ENCODE assay signal across 8 cellular contexts in genomic region chr11:9573775-9574555, GRCh38. TPM values are rescaled to one million over a fixed set of nuclear protein-coding genes. Genes with fewer than 3 reads are reported as not detected.
DNase-seq lines count a peak whose midpoint lies in the region; ATAC-seq, FAIRE-seq and TF ChIP-seq lines count a peak whose summit lies in the region.

No MANE protein-coding gene starts in this region.

- peak overlapping the region; percentile 85; the same call in 1 of the 2 replicates for H4K8ac ChIP-seq in H1 (ENCODE audit: extremely low read depth, insufficient read depth, low read length)

- TF ChIP-seq CTCF in RWPE2 (IDR thresholded peaks at IDR 0.05; ENCODE audit: poor library complexity, severe bottlenecking) (no peak), H1 (IDR thresholded peaks at IDR 0.05; ENCODE audit: control extremely low read depth in 1 of 3, insufficient read depth in 1 of 3, low read depth in 1 of 3, low read length in 3 of 3) (no peak), natural killer cell (IDR thresholded peaks at IDR 0.05) (no peak)

- no peak for FAIRE-seq in H1 (lab: Jason Lieb, UNC)

- peak; percentile 81 for DNase-seq in activated CD4-positive, alpha-beta T cell treated with anti-CD3 and anti-CD28 coated beads, Interleukin-2, amount 10 ng/mL, durations not matched to agents 24 days and 14 days
- no peak for DNase-seq in activated CD4-positive, alpha-beta T cell treated with anti-CD3 and anti-CD28 coated beads, Interleukin-2, amount 50 U/mL, for 1 hour
- DNase-seq in RWPE2 (ENCODE audit: low spot score) (no peak), H1 (ENCODE audit: low read depth in 1 of 2, low spot score in 2 of 2) (no peak), natural killer cell (peak; percentile 27), HuH-7.5 (ENCODE audit: low spot score) (no peak), cerebellar nuclear complex (lab: John Stamatoyannopoulos, UW) (no peak)

- no peak overlapping the region for H2AK5ac ChIP-seq in H1 (ENCODE audit: low read depth, low read length)

- H4K5ac ChIP-seq in H1 (ENCODE audit: insufficient read length, low read depth, low read length), result peak overlapping the region; percentile 59

- H3K23ac ChIP-seq in H1 (ENCODE audit: insufficient read length), result no peak overlapping the region

- H4K20me1 ChIP-seq in H1 (replicated peaks in 1 of 2; ENCODE audit: control insufficient read depth in 1 of 2, insufficient read depth in 2 of 2, low read length in 2 of 2), result peaks cover 10 to 12% of the 10 kb centered on the region in 2 experiments

- H3K14ac ChIP-seq in H1 (ENCODE audit: insufficient read length), result no peak overlapping the region

- H3K27me3 ChIP-seq in RWPE2 (ENCODE audit: insufficient read depth, poor library complexity, severe bottlenecking) (no peaks in the 10 kb centered on the region), H1 (replicated peaks in 1 of 4; ENCODE audit: control insufficient read depth in 3 of 4, extremely low read depth in 1 of 4, insufficient read depth in 3 of 4, low read length in 3 of 4) (no peaks in the 10 kb centered on the region)

- CTCF ChIA-PET in H1 (lab: Charles Lee; ENCODE audit: partially characterized antibody), result interaction anchor here (0.7 to 1.9 kb wide), 4 partner anchors 39 to 175 kb away, joined by 3 to 5 read pairs (median 4); no protein-coding TSS in a partner anchor

- peak overlapping the region; percentile 68 to 98 (median 87) for H3K9ac ChIP-seq in H1 (replicated peaks in 1 of 4; ENCODE audit: extremely low read depth in 1 of 4, low read depth in 3 of 4, low read length in 3 of 4)

- peak overlapping the region; percentile 66 to 88; a peak in 3 of 4 replicates for H3K4me2 ChIP-seq in H1 (ENCODE audit: insufficient read depth in 1 of 2, low read depth in 2 of 2, low read length in 2 of 2)

- intact Hi-C loops in activated CD4-positive, alpha-beta T cell treated with anti-CD3 and anti-CD28 coated beads, Interleukin-2, amount 10 ng/mL, durations not matched to agents 24 days and 14 days (cut with micrococcal nuclease), result loop anchor here (1.0 to 10.0 kb wide), 11 partner anchors 8 to 889 kb away; partner anchors contain the start of genes ADM, DENND5A, IPO7 and RPL27A
- intact Hi-C loops in natural killer cell (cut with micrococcal nuclease), result loop anchor here (1.0 kb wide), 2 partner anchors 40 to 114 kb away; no protein-coding TSS in a partner anchor

- TF ChIP-seq EP300 in H1 (IDR thresholded peaks at IDR 0.05; ENCODE audit: borderline replicate concordance in 1 of 2, low read depth in 2 of 2, low read length in 2 of 2), result no peak; a peak in 1 of 3 replicates

- H3K36me3 Mint-ChIP-seq in activated CD4-positive, alpha-beta T cell treated with anti-CD3 and anti-CD28 coated beads, Interleukin-2, amount 10 ng/mL, durations not matched to agents 24 days and 14 days (ENCODE audit: low read depth), result peaks cover 32% of the 10 kb centered on the region
- no peaks in the 10 kb centered on the region for H3K36me3 Mint-ChIP-seq in natural killer cell

- H3K27ac ChIP-seq in RWPE2 (ENCODE audit: poor library complexity, severe bottlenecking) (peak overlapping the region; percentile 85), H1 (ENCODE audit: low read depth, low read length) (peak overlapping the region; percentile 90)

- no peak overlapping the region for H2BK20ac ChIP-seq in H1 (ENCODE audit: low read length)

- POLR2A ChIA-PET in H1 (lab: Charles Lee; ENCODE audit: partially characterized antibody), result interaction anchor here (0.6 to 4.2 kb wide), 29 partner anchors 9 to 778 kb away, joined by 3 to 30 read pairs (median 4); partner anchors contain the start of gene ZNF143

- H4K91ac ChIP-seq in H1 (replicated peaks; ENCODE audit: insufficient read length, low read length), result peak overlapping the region; percentile 87

- H3K9me3 Mint-ChIP-seq in activated CD4-positive, alpha-beta T cell treated with anti-CD3 and anti-CD28 coated beads, Interleukin-2, amount 10 ng/mL, durations not matched to agents 24 days and 14 days, result no peaks in the 10 kb centered on the region
- no peaks in the 10 kb centered on the region for H3K9me3 Mint-ChIP-seq in natural killer cell

- H3K4me1 Mint-ChIP-seq in activated CD4-positive, alpha-beta T cell treated with anti-CD3 and anti-CD28 coated beads, Interleukin-2, amount 10 ng/mL, durations not matched to agents 24 days and 14 days, result peaks cover 30% of the 10 kb centered on the region
- H3K4me1 Mint-ChIP-seq in natural killer cell, result peaks cover 29 to 38% of the 10 kb centered on the region in 2 donors

- peak overlapping the region; percentile 96 for H3K4me3 Mint-ChIP-seq in activated CD4-positive, alpha-beta T cell treated with anti-CD3 and anti-CD28 coated beads, Interleukin-2, amount 10 ng/mL, durations not matched to agents 24 days and 14 days
- H3K4me3 Mint-ChIP-seq in natural killer cell, result peak overlapping the region; percentile 82

- no peak overlapping the region for H2BK120ac ChIP-seq in H1 (replicated peaks; ENCODE audit: low read depth, low read length)

- H3K79me1 ChIP-seq in H1 (ENCODE audit: low read depth, low read length), result no peaks in the 10 kb centered on the region

- H3K36me3 ChIP-seq in RWPE2 (ENCODE audit: low read depth) (peaks cover 45% of the 10 kb centered on the region), H1 (ENCODE audit: control insufficient read depth in 2 of 4, insufficient read depth in 4 of 4, low read length in 3 of 4) (peaks cover 7 to 34% (median 24%) of the 10 kb centered on the region in 4 experiments)

- H3K23me2 ChIP-seq in H1 (ENCODE audit: low read depth, low read length), result peaks cover 6% of the 10 kb centered on the region

- peak overlapping the region; percentile 28 for H3K4ac ChIP-seq in H1 (replicated peaks; ENCODE audit: insufficient read length, low read depth, low read length)

- TF ChIP-seq RAD21 in H1 (IDR thresholded peaks at IDR 0.05 in 1 of 2, conservative IDR thresholded peaks at IDR 0.05 in 1 of 2; ENCODE audit: low read depth in 2 of 2, low read length in 2 of 2), result no peak

- H3K4me3 ChIP-seq in RWPE2 (ENCODE audit: severe bottlenecking) (peak overlapping the region; percentile 90), H1 (ENCODE audit: extremely low read depth in 1 of 4, insufficient read depth in 2 of 4, low read depth in 3 of 4, low read length in 4 of 4) (peak overlapping the region; percentile 80 to 93 (median 84))

- H2BK5ac ChIP-seq in H1 (ENCODE audit: low read depth, low read length), result peak overlapping the region; percentile 91

- peak overlapping the region; percentile 93 for H3K27ac Mint-ChIP-seq in activated CD4-positive, alpha-beta T cell treated with anti-CD3 and anti-CD28 coated beads, Interleukin-2, amount 10 ng/mL, durations not matched to agents 24 days and 14 days
- H3K27ac Mint-ChIP-seq in natural killer cell, result peak overlapping the region; percentile 85 to 90

- H3K4me1 ChIP-seq in RWPE2 (ENCODE audit: insufficient read depth, poor library complexity, severe bottlenecking) (peaks cover 35% of the 10 kb centered on the region), H1 (replicated peaks in 1 of 4; ENCODE audit: control insufficient read depth in 3 of 4, insufficient read depth in 4 of 4, low read length in 3 of 4) (peaks cover 4 to 10% (median 8%) of the 10 kb centered on the region in 4 experiments)

- H3K9me3 ChIP-seq in RWPE2 (ENCODE audit: severe bottlenecking) (no peaks in the 10 kb centered on the region), H1 (ENCODE audit: insufficient read depth in 2 of 2, low read depth in 1 of 2, low read length in 1 of 2) (no peaks in the 10 kb centered on the region)

- H3K56ac ChIP-seq in H1 (replicated peaks; ENCODE audit: insufficient read length, low read depth, low read length), result peak overlapping the region; percentile 65

- peak overlapping the region; percentile 64 for H3K18ac ChIP-seq in H1 (ENCODE audit: extremely low read depth, low read length)

- ATAC-seq in HG02588 (IDR thresholded peaks at IDR 0.05; ENCODE audit: unreplicated experiment) (peak; percentile 12), RWPE2 (ENCODE audit: low read depth) (no peak), natural killer cell (peak; percentile 29 to 43 (median 35))

- no peak overlapping the region for H2AFZ ChIP-seq in H1 (ENCODE audit: low read length)

- no peak overlapping the region for H2BK12ac ChIP-seq in H1 (ENCODE audit: low read depth, low read length)

- TF ChIP-seq POLR2A in H1 (IDR thresholded peaks at IDR 0.05; ENCODE audit: control extremely low read depth in 1 of 2, low read depth in 2 of 2, low read length in 2 of 2), result no peak; a peak in 1 of 3 replicates

- H3K27me3 Mint-ChIP-seq in activated CD4-positive, alpha-beta T cell treated with anti-CD3 and anti-CD28 coated beads, Interleukin-2, amount 10 ng/mL, durations not matched to agents 24 days and 14 days, result peaks cover 6% of the 10 kb centered on the region
- H3K27me3 Mint-ChIP-seq in natural killer cell (ENCODE audit: low read depth in 2 of 2), result no peaks in the 10 kb centered on the region

- WGBS in H1 (ENCODE audit: extremely low coverage in 1 of 2, insufficient coverage in 1 of 2, insufficient read length in 1 of 2, insufficient replicate concordance in 2 of 2, low coverage in 1 of 2, low lambda C conversion rate in 2 of 2, missing lambda C conversion rate in 1 of 2), 2 experiments, result 2% methylated on average over 34 of the region's 114 CpGs; no CpG with 5 or more reads in 1 of the 2 experiments

- H3K79me2 ChIP-seq in H1 (ENCODE audit: control insufficient read depth in 1 of 2, insufficient read depth in 2 of 2, low read length in 2 of 2), result peaks cover 28 to 51% of the 10 kb centered on the region in 2 experiments

- H2BK15ac ChIP-seq in H1 (ENCODE audit: low read length), result no peak overlapping the region

TF ChIP-seq in H1, 55 proteins besides CTCF, POLR2A, EP300 and RAD21 (continues in another document):
- TF ChIP-seq SIN3A (conservative IDR thresholded peaks at IDR 0.05 in 1 of 2, IDR thresholded peaks at IDR 0.05 in 1 of 2; ENCODE audit: low read depth in 1 of 2, low read length in 2 of 2) (peak in 1 of 2 experiments; percentile 70; a peak in 2 of 4 replicates), CHD1 (IDR thresholded peaks at IDR 0.05; ENCODE audit: low read depth, low read length) (0 out of 2 replicates have a peak, but pooled peaks have one; percentile 24), KDM4A (IDR thresholded peaks at IDR 0.05; ENCODE audit: low read depth, low read length, severe bottlenecking) (peak; percentile 13), EGR1 (IDR thresholded peaks at IDR 0.05; ENCODE audit: borderline replicate concordance, low read depth, low read length) (no peak)

RNA-seq across cellular contexts. Expression of gene WEE1, which starts 0.5 kb away (rescaled TPM):
- total RNA-seq in activated CD4-positive, alpha-beta T cell treated with anti-CD3 and anti-CD28 coated beads, Interleukin-2, amount 10 ng/mL, durations not matched to agents 24 days and 14 days, result 55.5 and 57.7 TPM in 2 replicates
- 115 and 120 TPM in 2 replicates for total RNA-seq in H1 (2021; fragmentation: NEBNext Ultra II Directional; extraction: Animal tissue kit (Norgen Biotek cat#: 25700))
- 22.6 and 40.8 TPM in 2 replicates for polyA plus RNA-seq in H1 (2011; rRNA removed)
- 49.2 TPM for polyA plus RNA-seq in H1 (2011; cell fraction: cytosol; rRNA removed)
- 21.5 TPM for polyA plus RNA-seq in H1 (2011; cell fraction: nucleus; rRNA removed)
- 55.4 to 89.1 TPM (median 63.7 TPM) in 4 replicates for polyA plus RNA-seq in H1 (2012, experiment 1 of 2)
- 19.5 TPM for polyA plus RNA-seq in H1 (2012, experiment 2 of 2)
- 55.2 TPM for polyA plus RNA-seq in H1 (2013, experiment 1 of 2)
- polyA plus RNA-seq in H1 (2013, experiment 2 of 2), result 53.3 TPM
- 48.9 and 53.0 TPM in 2 replicates for polyA minus RNA-seq in H1 (2011; rRNA and poly(A)+ RNA removed)
- 37.4 TPM for polyA minus RNA-seq in H1 (2011; cell fraction: cytosol; rRNA and poly(A)+ RNA removed)
- polyA minus RNA-seq in H1 (2011; cell fraction: nucleus; rRNA and poly(A)+ RNA removed), result 91.8 TPM
- 10 to 100 TPM; 17.1 to 20.8 (median 19.0) TPM for total RNA-seq in natural killer cell

Comparison
In these comparisons a context has a peak if more than half of its experiments do, and no peak if none do; other contexts are left out.
1. DNase-seq: peak in activated CD4-positive, alpha-beta T cell treated with anti-CD3 and anti-CD28 coated beads, Interleukin-2, amount 10 ng/mL, durations not matched to agents 24 days and 14 days (single experiment) and natural killer cell (single experiment); none in activated CD4-positive, alpha-beta T cell treated with anti-CD3 and anti-CD28 coated beads, Interleukin-2, amount 50 U/mL, for 1 hour (single experiment), RWPE2 (single experiment), H1 (0 of 2), HuH-7.5 (single experiment) and cerebellar nuclear complex (0 of 2).